In genomic region chr3:87207500-87207899, GRCh38 we compare ENCODE assay signal across 22 cellular contexts. TPM values are rescaled to one million over a fixed set of nuclear protein-coding genes. Genes with fewer than 3 reads are reported as not detected.
A peak's percentile ranks its signal among the peaks of the same experiment; 100 is the strongest.
DNase-seq lines count a peak whose midpoint lies in the region; ATAC-seq and TF ChIP-seq lines count a peak whose summit lies in the region.
"Had no signal": no experiment of that assay in that cellular context is flagged by ENCODE, and none has a peak within 500 bp of the region (broad histone marks: within the 10 kb centered on the region; RNA-seq: fewer than 3 reads in every experiment).

No MANE protein-coding gene starts in this region.

- peaks cover 24% of the 10 kb centered on the region for H3K4me1 ChIP-seq in skeletal muscle satellite cell (ENCODE audit: control insufficient read depth, insufficient read depth, low read length)
- H3K4me1 ChIP-seq: prostate gland had no signal

- H3K4me2 ChIP-seq in skeletal muscle satellite cell (ENCODE audit: low read length): peak overlapping the region; percentile 39
- H3K4me2 ChIP-seq: neural progenitor cell had no signal

- H3K4me3 ChIP-seq in epithelial cell of esophagus (ENCODE audit: low read length) (no peak overlapping the region), skeletal muscle satellite cell (ENCODE audit: low read length) (no peak overlapping the region), brain microvascular endothelial cell (ENCODE audit: low read depth, low read length) (no peak overlapping the region)
- H3K4me3 ChIP-seq: neural progenitor cell, prostate gland had no signal

- H3K9ac ChIP-seq in skeletal muscle satellite cell (ENCODE audit: low read depth, low read length): no peak overlapping the region
- H3K9ac ChIP-seq: neural progenitor cell had no signal

- peak; percentile 38 for DNase-seq in EH (ENCODE audit: low read depth)
- DNase-seq in HT1080 (ENCODE audit: low read depth): peak; percentile 48
- peak; percentile 67 for DNase-seq in epithelial cell of esophagus (ENCODE audit: low read depth)
- no peak for DNase-seq in DMS 273 treated with DMSO at 0.1 percent for 48 hours (lab: John Stamatoyannopoulos, UW)
- DNase-seq in brain microvascular endothelial cell: no peak
- DNase-seq in left cardiac atrium: no peak
- DNase-seq: activated CD8-positive, alpha-beta T cell treated with anti-CD3 and anti-CD28 coated beads for 36 hours; activated gamma-delta T cell; activated naive CD8-positive, alpha-beta T cell treated with anti-CD3 and anti-CD28 coated beads, Interleukin-2, amount 50 U/mL, for 24 hours; activated T-cell treated with anti-CD3 and anti-CD28 coated beads for 4 hours; dermis blood vessel endothelial cell; DMS79; GOT3; NCI-H1048; NCI-H187; SHP77; stimulated activated CD4-positive, alpha-beta T cell treated with anti-CD3 and anti-CD28 coated beads, Interleukin-1b, Interleukin-23, amount 100 ng/mL, for 48 hours; substantia nigra had no signal

- in situ Hi-C loops in brain microvascular endothelial cell (cut with HindIII; ENCODE audit: low pct_ligation_motif_present, low sequenced_read_pairs): no loop called here

- H3K27ac ChIP-seq in brain microvascular endothelial cell: no peak overlapping the region
- H3K27ac ChIP-seq: neural progenitor cell, prostate gland had no signal

- H3K36me3 ChIP-seq in skeletal muscle satellite cell (ENCODE audit: insufficient read depth, low read length) (no peaks in the 10 kb centered on the region), brain microvascular endothelial cell (replicated peaks) (no peaks in the 10 kb centered on the region)
- H3K36me3 ChIP-seq: neural progenitor cell, prostate gland had no signal

- H3K27me3 ChIP-seq in skeletal muscle satellite cell (ENCODE audit: control insufficient read depth, insufficient read depth, low read length) (no peaks in the 10 kb centered on the region), brain microvascular endothelial cell (replicated peaks) (no peaks in the 10 kb centered on the region)
- H3K27me3 ChIP-seq: neural progenitor cell had no signal

- intact Hi-C loops in left cardiac atrium (cut with DNase I): no loop called here

- ATAC-seq in left cardiac atrium: no peak
- ATAC-seq: activated CD4-positive, CD25-positive, alpha-beta regulatory T cell treated with anti-CD3 and anti-CD28 coated beads, Interleukin-2, amount 50 U/mL, for 24 hours; activated CD8-positive, alpha-beta T cell treated with anti-CD3 and anti-CD28 coated beads for 36 hours; activated naive CD8-positive, alpha-beta T cell treated with anti-CD3 and anti-CD28 coated beads, Interleukin-2, amount 50 U/mL, for 24 hours had no signal

- H3K9me3 ChIP-seq in skeletal muscle satellite cell (replicated peaks; ENCODE audit: low read length): no peaks in the 10 kb centered on the region
- H3K9me3 ChIP-seq: prostate gland had no signal

- no peak for TF ChIP-seq CTCF in epithelial cell of esophagus (IDR thresholded peaks at IDR 0.05; ENCODE audit: insufficient read depth, low read depth, low read length, missing control alignments)
- no peak for TF ChIP-seq CTCF in brain microvascular endothelial cell (IDR thresholded peaks at IDR 0.05; ENCODE audit: low read depth, low read length, missing control alignments)

RNA-seq across cellular contexts. Expression of gene CHMP2B, which starts 19.6 kb away (rescaled TPM):
- 13.1 and 20.4 TPM in 2 replicates for total RNA-seq in HT1080 (2014; rRNA removed; shearing (Covaris generic))
- polyA plus RNA-seq in HT1080 (2015; cell fraction: cytosol; rRNA removed): 32.2 and 39.7 TPM in 2 replicates
- polyA plus RNA-seq in HT1080 (2015; cell fraction: nucleus; rRNA removed): 28.3 TPM in 2 replicates
- total RNA-seq in skeletal muscle satellite cell (2012; rRNA removed): 27.3 and 30.7 TPM in 2 replicates
- total RNA-seq in left cardiac atrium: 10 to 100 TPM; 27.0 to 41.8 TPM

Comparison
In these comparisons a context has a peak if more than half of its experiments do, and no peak if none do; other contexts are left out.
1. DNase-seq: peak in EH (single experiment), HT1080 (single experiment) and epithelial cell of esophagus (single experiment); none in DMS 273 treated with DMSO at 0.1 percent for 48 hours (single experiment), brain microvascular endothelial cell (single experiment) and left cardiac atrium (single experiment).